In the genomic region with DNA sequence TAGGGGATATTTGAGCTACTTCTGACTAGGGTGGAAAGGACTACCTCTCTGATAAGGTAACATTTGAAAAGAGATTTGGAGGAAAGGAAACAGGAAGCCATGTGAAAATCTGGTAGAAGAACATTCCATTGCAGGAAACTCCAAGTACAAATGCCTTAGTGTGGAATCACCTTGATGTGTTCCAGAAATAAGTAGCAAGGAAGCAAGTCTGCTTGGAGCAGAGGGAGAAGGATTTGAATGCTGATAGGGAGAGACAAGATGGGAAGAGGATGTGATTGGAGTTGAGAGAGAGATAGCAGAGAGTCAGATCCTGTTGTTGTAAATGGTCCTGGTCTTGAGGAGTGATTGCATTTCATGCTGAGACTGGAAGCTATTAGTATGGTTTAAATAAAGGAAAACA, we compare ENCODE assay signal across 19 cellular contexts.
DNase-seq lines count a peak whose midpoint lies in the region; ATAC-seq, FAIRE-seq and TF ChIP-seq lines count a peak whose summit lies in the region.
"Had no signal": no experiment of that assay in that cellular context is flagged by ENCODE, and none has a peak within 500 bp of the region (broad histone marks: within the 10 kb centered on the region; RNA-seq: fewer than 3 reads in every experiment).

No MANE protein-coding gene starts in this region.

- H3K27ac Mint-ChIP-seq in astrocyte (ENCODE audit: unreplicated experiment), result no peak overlapping the region
- H3K27ac Mint-ChIP-seq: CD14-positive monocyte; CD8-positive, alpha-beta T cell had no signal

- H2AFZ ChIP-seq in astrocyte (ENCODE audit: low read depth, low read length), result no peak overlapping the region

- DNase-seq in EL (peak; percentile 8), HCEC 1CT (peak; percentile 11), astrocyte (ENCODE audit: low read depth) (peak; percentile 26), kidney tubule cell (ENCODE audit: low spot score) (peak; percentile 56), MV-4-11 (lab: John Stamatoyannopoulos, UW) (no peak)
- no peak for DNase-seq in stimulated activated naive CD4-positive, alpha-beta T cell (lab: John Stamatoyannopoulos, UW)
- DNase-seq: CD8-positive, alpha-beta T cell; COR-L47; DMS153; DMS79 treated with DMSO at 0.1 percent for 48 hours; GF-D8 had no signal

- no peak overlapping the region for H3K4me3 Mint-ChIP-seq in astrocyte (ENCODE audit: unreplicated experiment)
- H3K4me3 Mint-ChIP-seq: CD14-positive monocyte; CD8-positive, alpha-beta T cell had no signal

- no peaks in the 10 kb centered on the region for H3K9me3 ChIP-seq in astrocyte (ENCODE audit: insufficient read depth, low read depth, low read length)
- H3K9me3 ChIP-seq: A549 had no signal

- H3K36me3 Mint-ChIP-seq in astrocyte (ENCODE audit: low read depth, unreplicated experiment), result no peaks in the 10 kb centered on the region
- H3K36me3 Mint-ChIP-seq: CD14-positive monocyte; CD8-positive, alpha-beta T cell had no signal

- H3K27ac ChIP-seq in astrocyte (ENCODE audit: low read depth, low read length), result no peak overlapping the region
- H3K27ac ChIP-seq: A549, HL-60 had no signal

- H3K27me3 Mint-ChIP-seq in astrocyte (ENCODE audit: low read depth, unreplicated experiment), result peaks cover 3% of the 10 kb centered on the region

- no peak for ATAC-seq in GM19397 (IDR thresholded peaks at IDR 0.05; ENCODE audit: unreplicated experiment)
- ATAC-seq: A549; CD8-positive, alpha-beta T cell; HCT116; K562 had no signal

- H3K4me1 Mint-ChIP-seq in astrocyte (ENCODE audit: low read depth, unreplicated experiment), result no peaks in the 10 kb centered on the region
- H3K4me1 Mint-ChIP-seq: CD14-positive monocyte had no signal

- no peaks in the 10 kb centered on the region for H4K20me1 ChIP-seq in astrocyte (ENCODE audit: insufficient read depth, low read length)

- no peak overlapping the region for H3K4me3 ChIP-seq in astrocyte (ENCODE audit: insufficient read depth, low read depth, low read length)
- H3K4me3 ChIP-seq: A549, K562 had no signal

- H3K79me2 ChIP-seq in astrocyte (ENCODE audit: insufficient read depth, low read length), result no peaks in the 10 kb centered on the region

- no peaks in the 10 kb centered on the region for H3K4me1 ChIP-seq in astrocyte (ENCODE audit: insufficient read depth, low read length)
- H3K4me1 ChIP-seq: A549 had no signal

- no peaks in the 10 kb centered on the region for H3K36me3 ChIP-seq in astrocyte (ENCODE audit: insufficient read depth, low read length)

- no peaks in the 10 kb centered on the region for H3K9me3 Mint-ChIP-seq in astrocyte (ENCODE audit: unreplicated experiment)

- H3K4me2 ChIP-seq in astrocyte (ENCODE audit: low read length), result no peak overlapping the region
- H3K4me2 ChIP-seq: A549 had no signal

- H3K9ac ChIP-seq in astrocyte (ENCODE audit: low read length), result no peak overlapping the region

- no peak for TF ChIP-seq CTCF in astrocyte (IDR thresholded peaks at IDR 0.05; ENCODE audit: insufficient read depth, low read depth, low read length)

- FAIRE-seq in astrocyte (lab: Jason Lieb, UNC), result peak; percentile 68
- FAIRE-seq: A549, D721Med, H1, K562 had no signal

- no peaks in the 10 kb centered on the region for H3K27me3 ChIP-seq in astrocyte (ENCODE audit: insufficient read depth, low read length)

Comparison
In these comparisons a context has a peak if more than half of its experiments do, and no peak if none do; other contexts are left out.
1. DNase-seq: peak in EL (single experiment), HCEC 1CT (single experiment), astrocyte (single experiment) and kidney tubule cell (single experiment); none in stimulated activated naive CD4-positive, alpha-beta T cell (0 of 6) and MV-4-11 (single experiment).